1 cellular context compared by ENCODE assay signal in genomic region chr5:149309354-149309753, GRCh38.
TF ChIP-seq lines count a peak whose summit lies in the region.

No MANE protein-coding gene starts in this region.

TF ChIP-seq in WTC11, 78 proteins besides CTCF, POLR2A, EP300 and RAD21 (continued from another document):
- TF ChIP-seq GTF2I (CRISPR knock-in tag; conservative IDR thresholded peaks at IDR 0.05) (no peak), E2F5 (CRISPR knock-in tag; IDR thresholded peaks at IDR 0.05) (no peak), TCF7 (CRISPR knock-in tag; IDR thresholded peaks at IDR 0.05; ENCODE audit: low read depth) (no peak), MAX (CRISPR knock-in tag; IDR thresholded peaks at IDR 0.05) (no peak), ZNF396 (CRISPR knock-in tag; IDR thresholded peaks at IDR 0.05; ENCODE audit: borderline replicate concordance) (no peak)
